In the genomic region with DNA sequence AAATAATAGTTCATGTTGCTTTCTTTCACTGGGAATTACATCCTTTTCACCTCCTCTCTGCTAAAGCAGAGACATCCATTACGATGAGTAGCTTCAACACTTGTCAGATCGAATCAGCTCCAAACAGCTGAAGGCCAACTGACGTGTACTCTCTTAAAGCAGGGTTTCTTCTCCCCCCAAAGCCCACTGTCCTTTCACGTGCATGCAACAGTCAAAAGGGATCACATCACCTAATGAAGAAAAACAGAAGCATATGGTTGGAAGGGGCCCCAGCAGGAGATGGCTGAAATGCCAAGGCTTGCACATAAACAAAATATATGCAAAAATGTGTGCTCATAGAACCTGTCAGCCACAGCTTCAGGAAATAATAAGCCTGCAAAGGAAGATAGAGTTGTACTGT, we compare ENCODE assay signal across 18 cellular contexts.
"Had no signal": no experiment of that assay in that cellular context is flagged by ENCODE, and none has a peak within 500 bp of the region (broad histone marks: within the 10 kb centered on the region; RNA-seq: fewer than 3 reads in every experiment).

No MANE protein-coding gene starts in this region.

- H3K9me3 ChIP-seq: esophagus muscularis mucosa, left ventricle myocardium inferior, sigmoid colon, transverse colon, vagina had no signal

- H3K27me3 ChIP-seq: esophagus muscularis mucosa, hepatocyte, neural progenitor cell, sigmoid colon, transverse colon, vagina had no signal

- H3K9ac ChIP-seq: neural progenitor cell had no signal

- H3K27ac ChIP-seq: esophagus muscularis mucosa, hepatocyte, left ventricle myocardium inferior, neural progenitor cell, sigmoid colon, transverse colon, vagina had no signal

- H2AFZ ChIP-seq: hepatocyte had no signal

- H3K79me2 ChIP-seq: hepatocyte had no signal

- H3K4me3 ChIP-seq: esophagus muscularis mucosa, hepatocyte, left ventricle myocardium inferior, neural progenitor cell, sigmoid colon, smooth muscle cell, transverse colon, vagina had no signal

- H3K36me3 ChIP-seq: esophagus muscularis mucosa, left ventricle myocardium inferior, neural progenitor cell, sigmoid colon, transverse colon, vagina had no signal

- H3K4me2 ChIP-seq: hepatocyte, neural progenitor cell, smooth muscle cell had no signal

- DNase-seq: activated gamma-delta T cell treated with Interleukin-2 at 50 U/mL for 16 hours; activated T-cell treated with anti-CD3 and anti-CD28 coated beads, Interleukin-2, amount 50 U/mL, for 1 hour; aorta; effector memory CD8-positive, alpha-beta T cell; glutamatergic neuron; immature natural killer cell; left ventricle myocardium inferior; naive thymus-derived CD4-positive, alpha-beta T cell; sigmoid colon; stimulated activated CD4-positive, alpha-beta T cell treated with anti-CD3 and anti-CD28 coated beads, Interleukin-15, amount 100 ng/mL, for 24 hours; stimulated activated CD8-positive, alpha-beta memory T cell treated with anti-CD3 and anti-CD28 coated beads, Interleukin-4, amount 100 ng/mL, for 48 hours; stimulated activated naive B cell treated with anti-CD40 and anti-IgM and Interleukin-4, amounts not matched to agents 10 μg/mL and 1 μg/mL and 100 μg/mL, for 72 hours; transverse colon had no signal
